ENCODE assay signal across 8 cellular contexts in the genomic region with DNA sequence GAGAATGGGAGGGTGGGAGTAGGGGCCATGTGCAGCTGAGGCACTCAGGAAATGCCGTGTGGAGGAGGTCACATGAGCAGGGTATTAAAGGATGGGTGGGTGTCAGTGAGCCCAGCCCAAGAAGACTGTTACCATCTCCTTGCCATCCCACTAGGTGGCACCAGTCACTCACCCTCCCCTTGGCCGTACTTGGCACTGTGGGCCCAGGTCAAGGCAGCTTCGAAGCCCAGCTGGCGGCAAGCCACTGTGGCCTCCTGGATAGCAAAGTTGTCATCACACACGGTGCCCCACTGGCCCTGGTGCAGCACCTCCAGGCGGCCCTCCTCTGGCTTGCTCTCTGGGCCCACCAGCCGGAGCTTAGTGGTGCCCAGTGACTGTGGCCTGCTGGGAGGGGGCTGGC. TPM values are rescaled to one million over a fixed set of nuclear protein-coding genes. Genes with fewer than 3 reads are reported as not detected.
DNase-seq lines count a peak whose midpoint lies in the region; ATAC-seq and TF ChIP-seq lines count a peak whose summit lies in the region.

No MANE protein-coding gene starts in this region.

- no peaks in the 10 kb centered on the region for H3K4me1 Mint-ChIP-seq in activated CD4-positive, alpha-beta T cell treated with anti-CD3 and anti-CD28 coated beads for 36 hours
- H3K4me1 Mint-ChIP-seq in mesothelial cell of epicardium: peaks cover 17% of the 10 kb centered on the region

- H3K9me3 ChIP-seq in mucosa of descending colon: no peaks in the 10 kb centered on the region

- H3K4me3 Mint-ChIP-seq in activated CD4-positive, alpha-beta T cell treated with anti-CD3 and anti-CD28 coated beads for 36 hours: no peak overlapping the region
- H3K4me3 Mint-ChIP-seq in mesothelial cell of epicardium: no peak overlapping the region

- H3K36me3 ChIP-seq in mucosa of descending colon (ENCODE audit: low read depth): no peaks in the 10 kb centered on the region

- H3K27ac Mint-ChIP-seq in activated CD4-positive, alpha-beta T cell treated with anti-CD3 and anti-CD28 coated beads for 36 hours: no peak overlapping the region
- no peak overlapping the region for H3K27ac Mint-ChIP-seq in mesothelial cell of epicardium

- TF ChIP-seq CTCF in choroid plexus epithelial cell (conservative IDR thresholded peaks at IDR 0.05; ENCODE audit: low read depth, low read length): peak; percentile 66
- no peak for TF ChIP-seq CTCF in mucosa of descending colon (IDR thresholded peaks at IDR 0.05)
- no peak for TF ChIP-seq CTCF in mesothelial cell of epicardium (IDR thresholded peaks at IDR 0.05; ENCODE audit: unreplicated experiment)

- H3K9me3 Mint-ChIP-seq in activated CD4-positive, alpha-beta T cell treated with anti-CD3 and anti-CD28 coated beads for 36 hours (ENCODE audit: low read depth): no peaks in the 10 kb centered on the region
- H3K9me3 Mint-ChIP-seq in mesothelial cell of epicardium: no peaks in the 10 kb centered on the region

- H3K4me3 ChIP-seq in choroid plexus epithelial cell (ENCODE audit: low read depth, low read length) (no peak overlapping the region), mucosa of descending colon (no peak overlapping the region)

- CTCF ChIA-PET in activated CD4-positive, alpha-beta T cell treated with anti-CD3 and anti-CD28 coated beads for 36 hours (lab: Charles Lee): interaction anchor here (0.7 to 1.1 kb wide), 2 partner anchors 93 to 557 kb away, joined by 3 to 4 read pairs; no protein-coding TSS in a partner anchor
- CTCF ChIA-PET in HEK293T (lab: Yijun Ruan, JAX): interaction anchor here (2.3 kb wide), 1 partner anchor 47 kb away, joined by 18 read pairs; no protein-coding TSS in a partner anchor

- POLR2A ChIA-PET in activated CD4-positive, alpha-beta T cell treated with anti-CD3 and anti-CD28 coated beads for 36 hours (lab: Charles Lee): no interaction called here
- POLR2A ChIA-PET in HEK293T (lab: Yijun Ruan, JAX): no interaction called here

- peak; percentile 43 for DNase-seq in activated CD4-positive, alpha-beta T cell treated with anti-CD3 and anti-CD28 coated beads for 36 hours
- DNase-seq in activated CD4-positive, alpha-beta T cell treated with anti-CD3 and anti-CD28 coated beads for 48 hours: no peak
- DNase-seq in NCI-H460 (ENCODE audit: extremely low read depth, low read depth) (peak; percentile 20), choroid plexus epithelial cell (ENCODE audit: low read depth) (peak; percentile 63), mucosa of descending colon (peak in 1 of 3 donors; percentile 21), mesothelial cell of epicardium (ENCODE audit: low spot score in 2 of 2, unreplicated experiment in 2 of 2) (no peak), T-helper 1 cell (no peak), HEK293T (ENCODE audit: extremely low spot score) (no peak)

- ATAC-seq in activated CD4-positive, alpha-beta T cell treated with anti-CD3 and anti-CD28 coated beads for 36 hours: peak; percentile 55
- ATAC-seq in mucosa of descending colon: peak; percentile 47

- no peaks in the 10 kb centered on the region for H3K36me3 Mint-ChIP-seq in activated CD4-positive, alpha-beta T cell treated with anti-CD3 and anti-CD28 coated beads for 36 hours (ENCODE audit: low read depth)
- H3K36me3 Mint-ChIP-seq in mesothelial cell of epicardium: no peaks in the 10 kb centered on the region

- no peaks in the 10 kb centered on the region for H3K4me1 ChIP-seq in mucosa of descending colon (ENCODE audit: low read depth)

- peaks cover 16% of the 10 kb centered on the region for H3K27me3 Mint-ChIP-seq in activated CD4-positive, alpha-beta T cell treated with anti-CD3 and anti-CD28 coated beads for 36 hours
- H3K27me3 Mint-ChIP-seq in mesothelial cell of epicardium (ENCODE audit: low read depth): peaks cover 1% of the 10 kb centered on the region

- intact Hi-C loops in activated CD4-positive, alpha-beta T cell treated with anti-CD3 and anti-CD28 coated beads for 36 hours (cut with DNase I, micrococcal nuclease): loop anchor here in 1 of 2 experiments (1.0 to 10.0 kb wide), 2 partner anchors 47 to 402 kb away; no protein-coding TSS in a partner anchor
- intact Hi-C loops in mucosa of descending colon (cut with DNase I, micrococcal nuclease): no loop called here

TF ChIP-seq in HEK293T, 16 proteins besides CTCF, POLR2A, EP300 and RAD21:
- TF ChIP-seq CTBP1 (IDR thresholded peaks at IDR 0.05; ENCODE audit: borderline replicate concordance) (no peak), FOXK2 (IDR thresholded peaks at IDR 0.05) (no peak), NFRKB (IDR thresholded peaks at IDR 0.05) (no peak), ELF4 (IDR thresholded peaks at IDR 0.05) (no peak), ZNF384 (IDR thresholded peaks at IDR 0.05) (no peak), LEF1 (IDR thresholded peaks at IDR 0.05; ENCODE audit: borderline replicate concordance) (no peak), FOXM1 (IDR thresholded peaks at IDR 0.05; ENCODE audit: borderline replicate concordance) (no peak), L3MBTL2 (conservative IDR thresholded peaks at IDR 0.05) (no peak), SUZ12 (IDR thresholded peaks at IDR 0.05) (no peak), ARNT (IDR thresholded peaks at IDR 0.05) (no peak), HDGF (IDR thresholded peaks at IDR 0.05; ENCODE audit: borderline replicate concordance) (no peak), FOXA1 (IDR thresholded peaks at IDR 0.05) (no peak), TARDBP (IDR thresholded peaks at IDR 0.05) (no peak), PKNOX1 (IDR thresholded peaks at IDR 0.05) (no peak), SP1 (IDR thresholded peaks at IDR 0.05) (no peak), BHLHE40 (IDR thresholded peaks at IDR 0.05; ENCODE audit: borderline replicate concordance) (no peak)

RNA-seq across cellular contexts. Expression of gene LOXL4, which starts 5.4 kb away (rescaled TPM):
- total RNA-seq in activated CD4-positive, alpha-beta T cell treated with anti-CD3 and anti-CD28 coated beads for 36 hours: not detected
- 0.09 and 0.20 TPM in 2 replicates for total RNA-seq in NCI-H460 (2014; rRNA removed; shearing (Covaris generic))
- polyA plus RNA-seq in NCI-H460 (2014; cell fraction: nucleus; rRNA removed): 0.11 TPM in 1 of 2 replicates, not detected in the other
- 1 to 10 TPM in 1 of 3 donors, under 1 TPM in 2; 0.58 to 7.8 (median 0.58) TPM for total RNA-seq in mucosa of descending colon
- 7.0 to 7.9 TPM (median 7.5 TPM) in 3 replicates for total RNA-seq in mesothelial cell of epicardium

Comparison
In these comparisons a context has a peak if more than half of its experiments do, and no peak if none do; other contexts are left out.
1. DNase-seq: peak in activated CD4-positive, alpha-beta T cell treated with anti-CD3 and anti-CD28 coated beads for 36 hours (single experiment), NCI-H460 (single experiment) and choroid plexus epithelial cell (single experiment); none in activated CD4-positive, alpha-beta T cell treated with anti-CD3 and anti-CD28 coated beads for 48 hours (single experiment), mesothelial cell of epicardium (0 of 2), T-helper 1 cell (0 of 5) and HEK293T (single experiment).